Comparison of ENCODE assay signal across 20 cellular contexts in genomic region chr6:106132153-106132698, GRCh38. TPM values are rescaled to one million over a fixed set of nuclear protein-coding genes. Genes with fewer than 3 reads are reported as not detected.
DNase-seq lines count a peak whose midpoint lies in the region; TF ChIP-seq lines count a peak whose summit lies in the region.
"Had no signal": no experiment of that assay in that cellular context is flagged by ENCODE, and none has a peak within 500 bp of the region (broad histone marks: within the 10 kb centered on the region; RNA-seq: fewer than 3 reads in every experiment).

No MANE protein-coding gene starts in this region.

- no peaks in the 10 kb centered on the region for H3K79me2 ChIP-seq in mammary epithelial cell (ENCODE audit: insufficient read depth, low read length)

- no peak for TF ChIP-seq CTCF in mammary epithelial cell (conservative IDR thresholded peaks at IDR 0.05 in 1 of 2, IDR thresholded peaks at IDR 0.05 in 1 of 2; ENCODE audit: extremely low read depth in 1 of 2, insufficient read depth in 1 of 2, low read depth in 1 of 2, low read length in 2 of 2)
- no peak for TF ChIP-seq CTCF in MCF 10A (IDR thresholded peaks at IDR 0.05; ENCODE audit: unreplicated experiment)
- TF ChIP-seq CTCF in coronary artery (IDR thresholded peaks at IDR 0.05), result no peak
- TF ChIP-seq CTCF in osteocyte (IDR thresholded peaks at IDR 0.05), result no peak

- H3K4me1 Mint-ChIP-seq in MCF 10A (ENCODE audit: insufficient read depth, unreplicated experiment) (peaks cover 28% of the 10 kb centered on the region), osteocyte (ENCODE audit: unreplicated experiment) (peaks cover 4% of the 10 kb centered on the region)
- H3K4me1 Mint-ChIP-seq: B cell, H9 had no signal

- no peak overlapping the region for H3K9ac ChIP-seq in mammary epithelial cell (ENCODE audit: insufficient read depth, low read length)
- H3K9ac ChIP-seq: BLaER1, GM23248 had no signal

- no peaks in the 10 kb centered on the region for H3K9me3 Mint-ChIP-seq in MCF 10A (ENCODE audit: unreplicated experiment)
- no peaks in the 10 kb centered on the region for H3K9me3 Mint-ChIP-seq in osteocyte (ENCODE audit: unreplicated experiment)
- H3K9me3 Mint-ChIP-seq: CD4-positive, alpha-beta T cell; CD8-positive, alpha-beta memory T cell; H9 had no signal

- no peak overlapping the region for H3K4me3 ChIP-seq in mammary epithelial cell (replicated peaks in 1 of 3; ENCODE audit: insufficient read depth in 1 of 3, low read depth in 2 of 3, low read length in 3 of 3)
- no peak overlapping the region for H3K4me3 ChIP-seq in coronary artery
- H3K4me3 ChIP-seq: BLaER1, GM23248 had no signal

- H3K9me3 ChIP-seq in mammary epithelial cell (replicated peaks; ENCODE audit: insufficient read depth, low read length), result no peaks in the 10 kb centered on the region
- H3K9me3 ChIP-seq: BLaER1 had no signal

- H3K36me3 Mint-ChIP-seq in MCF 10A (ENCODE audit: insufficient read depth, unreplicated experiment) (no peaks in the 10 kb centered on the region), osteocyte (ENCODE audit: unreplicated experiment) (no peaks in the 10 kb centered on the region)
- H3K36me3 Mint-ChIP-seq: CD8-positive, alpha-beta memory T cell had no signal

- CTCF ChIA-PET in mammary epithelial cell (lab: Charles Lee; ENCODE audit: low non-redundant PET) (no interaction called here), MCF 10A (lab: Yijun Ruan, JAX) (interaction anchor here (0.8 kb wide), 1 partner anchor 10 kb away, joined by 3 read pairs; no protein-coding TSS in a partner anchor)

- H3K4me1 ChIP-seq in mammary epithelial cell (ENCODE audit: insufficient read depth, low read length), result peaks cover 20% of the 10 kb centered on the region

- 39% methylated on average over 4 of the region's 10 CpGs for WGBS in mammary epithelial cell (ENCODE audit: low coverage, missing lambda C conversion rate)

- DNase-seq in mammary epithelial cell, result no peak
- DNase-seq in MCF 10A (ENCODE audit: unreplicated experiment), result no peak
- peak; percentile 64 for DNase-seq in SK-MEL-5 (ENCODE audit: low read depth, low spot score)
- peak; percentile 21 for DNase-seq in coronary artery (ENCODE audit: low spot score)
- DNase-seq in osteocyte (ENCODE audit: extremely low spot score, unreplicated experiment), result peak; percentile 53
- DNase-seq in stimulated activated CD4-positive, alpha-beta T cell treated with anti-CD3 and anti-CD28 coated beads, Interleukin-15, amount 100 ng/mL, for 24 hours, result no peak
- DNase-seq in SIG-M5 (lab: John Stamatoyannopoulos, UW), result no peak
- no peak for DNase-seq in posterior vena cava (ENCODE audit: low spot score)
- DNase-seq: CD4-positive, alpha-beta T cell; CD8-positive, alpha-beta memory T cell; DMS53; DMS79 treated with DMSO at 0.1 percent for 48 hours; GF-D8; GM23248; H9 had no signal

- POLR2A ChIA-PET in MCF 10A (lab: Yijun Ruan, JAX), result no interaction called here

- H3K27ac ChIP-seq in mammary epithelial cell (ENCODE audit: insufficient read depth, low read depth, low read length) (no peak overlapping the region), coronary artery (no peak overlapping the region)
- H3K27ac ChIP-seq: 22Rv1, BLaER1, C4-2B, GM23248 had no signal

- no TSS peak for BruUV-seq in mammary epithelial cell (replicated peaks; lab: Mats Ljungman, UMichigan)
- BruUV-seq in MCF 10A (replicated peaks; lab: Mats Ljungman, UMichigan), result no TSS peak

- no peak overlapping the region for H3K4me3 Mint-ChIP-seq in MCF 10A (ENCODE audit: unreplicated experiment)
- no peak overlapping the region for H3K4me3 Mint-ChIP-seq in osteocyte (ENCODE audit: unreplicated experiment)
- H3K4me3 Mint-ChIP-seq: B cell; CD4-positive, alpha-beta T cell; CD8-positive, alpha-beta memory T cell; H9 had no signal

- dilution Hi-C loops in mammary epithelial cell (cut with HindIII; ENCODE audit: low sequenced_read_pairs), result no loop called here

- H3K36me3 ChIP-seq in mammary epithelial cell (ENCODE audit: insufficient read depth, low read length), result no peaks in the 10 kb centered on the region
- H3K36me3 ChIP-seq: BLaER1 had no signal

- H4K20me1 ChIP-seq in mammary epithelial cell (ENCODE audit: insufficient read depth, low read length), result no peaks in the 10 kb centered on the region
- H4K20me1 ChIP-seq: BLaER1 had no signal

- H3K27me3 Mint-ChIP-seq in MCF 10A (ENCODE audit: insufficient read depth, unreplicated experiment) (no peaks in the 10 kb centered on the region), osteocyte (ENCODE audit: unreplicated experiment) (no peaks in the 10 kb centered on the region)

- intact Hi-C loops in mammary epithelial cell (cut with micrococcal nuclease), result no loop called here
- intact Hi-C loops in MCF 10A (cut with micrococcal nuclease), result no loop called here
- intact Hi-C loops in posterior vena cava (cut with DNase I), result no loop called here

- H3K27ac Mint-ChIP-seq in MCF 10A (ENCODE audit: low read depth, unreplicated experiment), result no peak overlapping the region
- no peak overlapping the region for H3K27ac Mint-ChIP-seq in osteocyte (ENCODE audit: unreplicated experiment)
- H3K27ac Mint-ChIP-seq: B cell; CD4-positive, alpha-beta T cell; CD8-positive, alpha-beta memory T cell; H9 had no signal

- in situ Hi-C loops in mammary epithelial cell (cut with MboI; ENCODE audit: low sequenced_read_pairs in 2 of 2), result no loop called here
- in situ Hi-C loops in SK-MEL-5 (cut with HindIII; ENCODE audit: low pct_unique_long_range_greater_than_20kb, low sequenced_read_pairs), result no loop called here

- H3K4me2 ChIP-seq in mammary epithelial cell (ENCODE audit: insufficient read depth, low read depth, low read length), result no peak overlapping the region
- H3K4me2 ChIP-seq: BLaER1 had no signal

- H3K27me3 ChIP-seq in mammary epithelial cell (ENCODE audit: insufficient read depth, low read length), result no peaks in the 10 kb centered on the region
- H3K27me3 ChIP-seq: BLaER1 had no signal

- H2AFZ ChIP-seq in mammary epithelial cell (ENCODE audit: low read depth, low read length), result peak overlapping the region; percentile 17
- H2AFZ ChIP-seq: GM23248 had no signal

RNA-seq across cellular contexts. Expression of gene PRDM1, which starts 46.1 kb away (rescaled TPM):
- total RNA-seq in mammary epithelial cell (10 to 100 TPM in 1 of 2 donors, 1 to 10 TPM in 1; 5.7 to 17.7 TPM), MCF 10A (2022) (12.6 and 13.1 TPM in 2 replicates), osteocyte (0.29 TPM in 1 of 2 replicates, not detected in the other), posterior vena cava (1 to 10 TPM; 2.4 to 2.9 TPM)
- 3.2 TPM for polyA plus RNA-seq in mammary epithelial cell
- polyA minus RNA-seq in mammary epithelial cell, result 20.5 TPM
- 0.08 and 0.16 TPM in 2 replicates for total RNA-seq in SK-MEL-5 (2014; rRNA removed; shearing (Covaris generic))
- 0.23 and 0.33 TPM in 2 replicates for polyA plus RNA-seq in SK-MEL-5 (2015; cell fraction: cytosol; rRNA removed)
- polyA plus RNA-seq in SK-MEL-5 (2015; cell fraction: nucleus; rRNA removed), result 0.26 TPM in 1 of 2 replicates, not detected in the other
- total RNA-seq: G401 had no signal

Comparison
In these comparisons a context has a peak if more than half of its experiments do, and no peak if none do; other contexts are left out.
1. DNase-seq: peak in SK-MEL-5 (single experiment), coronary artery (single experiment) and osteocyte (single experiment); none in mammary epithelial cell (single experiment), MCF 10A (single experiment), stimulated activated CD4-positive, alpha-beta T cell treated with anti-CD3 and anti-CD28 coated beads, Interleukin-15, amount 100 ng/mL, for 24 hours (single experiment), SIG-M5 (single experiment) and posterior vena cava (single experiment).